In the genomic region with DNA sequence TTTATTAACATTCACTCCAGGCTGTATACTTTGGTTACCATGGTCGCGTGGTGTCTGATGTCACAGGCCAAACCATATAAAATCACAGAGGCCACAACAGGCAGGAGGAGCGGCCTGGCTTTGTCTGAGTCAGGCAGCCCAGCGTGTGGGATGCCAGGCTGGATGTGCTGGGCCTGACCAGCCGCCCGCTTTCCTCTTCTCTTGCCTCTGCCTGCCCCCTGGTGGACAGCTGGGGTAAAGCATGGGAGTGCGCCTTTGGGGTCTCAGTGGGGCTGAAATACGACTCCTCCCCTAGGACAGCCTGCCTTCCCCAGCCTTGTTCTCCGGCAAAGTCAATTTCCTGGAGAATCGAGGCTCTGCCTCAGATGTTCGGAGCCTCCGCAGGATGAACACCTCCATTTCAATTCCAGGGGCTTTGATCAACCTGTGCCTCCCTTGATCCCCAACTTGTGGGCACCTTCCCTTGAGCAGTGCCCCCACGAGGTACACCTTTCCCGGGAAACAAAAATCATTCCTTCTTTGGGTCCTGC, we compare ENCODE assay signal across 8 cellular contexts.
DNase-seq lines count a peak whose midpoint lies in the region; ATAC-seq and TF ChIP-seq lines count a peak whose summit lies in the region.

No MANE protein-coding gene starts in this region.

- 7 to 10% methylated on average over 12 to 13 of the region's 14 CpGs for WGBS in mesodermal cell (ENCODE audit: insufficient coverage in 2 of 2), 2 experiments

- H3K9me3 ChIP-seq in AG04450 (ENCODE audit: control insufficient read depth, insufficient read depth, low read length) (no peaks in the 10 kb centered on the region), mesodermal cell (ENCODE audit: control insufficient read depth, low read length) (no peaks in the 10 kb centered on the region)
- H3K9me3 ChIP-seq in effector memory CD4-positive, alpha-beta T cell (ENCODE audit: control insufficient read depth, low read length) = no peaks in the 10 kb centered on the region

- peak; percentile 95 for TF ChIP-seq CTCF in AG04450 (IDR thresholded peaks at IDR 0.05; ENCODE audit: low read depth, low read length)

- no peaks in the 10 kb centered on the region for H3K27me3 Mint-ChIP-seq in activated CD4-positive, alpha-beta T cell treated with anti-CD3 and anti-CD28 coated beads, Interleukin-2, amount 10 ng/mL, durations not matched to agents 24 days and 14 days

- H3K9me3 Mint-ChIP-seq in activated CD4-positive, alpha-beta T cell treated with anti-CD3 and anti-CD28 coated beads, Interleukin-2, amount 10 ng/mL, durations not matched to agents 24 days and 14 days = no peaks in the 10 kb centered on the region

- H3K4me1 Mint-ChIP-seq in activated CD4-positive, alpha-beta T cell treated with anti-CD3 and anti-CD28 coated beads, Interleukin-2, amount 10 ng/mL, durations not matched to agents 24 days and 14 days = peaks cover 45% of the 10 kb centered on the region

- POLR2A ChIA-PET in AG04450 (lab: Yijun Ruan, JAX) = interaction anchor here (0.6 to 1.8 kb wide), 5 partner anchors 17 to 1117 kb away, joined by 3 to 10 read pairs (median 5); no protein-coding TSS in a partner anchor

- ATAC-seq in GM19372 (IDR thresholded peaks at IDR 0.05; ENCODE audit: low read depth, unreplicated experiment) = peak; percentile 85
- ATAC-seq in HG03469 (IDR thresholded peaks at IDR 0.05; ENCODE audit: unreplicated experiment) = peak; percentile 72

- peak; percentile 73 for DNase-seq in AG04450 (ENCODE audit: low read depth, low spot score)
- DNase-seq in activated CD4-positive, alpha-beta T cell treated with anti-CD3 and anti-CD28 coated beads, Interleukin-2, amount 10 ng/mL, durations not matched to agents 24 days and 14 days = peak; percentile 95
- peak; percentile 79 to 84 (median 82) for DNase-seq in effector memory CD4-positive, alpha-beta T cell
- DNase-seq in stimulated activated CD8-positive, alpha-beta memory T cell treated with anti-CD3 and anti-CD28 coated beads, Interleukin-2, amount 100 ng/mL, for 48 hours (ENCODE audit: low read depth in 2 of 2) = peak; percentile 82 to 86
- DNase-seq in SIG-M5 treated with dmso at 0.1 percent for 504 hours (lab: John Stamatoyannopoulos, UW; ENCODE audit: unreplicated experiment) = no peak

- CTCF ChIA-PET in AG04450 (lab: Charles Lee) = interaction anchor here (0.5 to 4.2 kb wide), 46 partner anchors 7 to 868 kb away, joined by 3 to 62 read pairs (median 5); a partner anchor contains a TSS

- H3K36me3 ChIP-seq in effector memory CD4-positive, alpha-beta T cell (ENCODE audit: control insufficient read depth, insufficient read depth, low read length) = no peaks in the 10 kb centered on the region
- no peaks in the 10 kb centered on the region for H3K36me3 ChIP-seq in mesodermal cell (ENCODE audit: control insufficient read depth, insufficient read depth, low read length)

- H3K27ac Mint-ChIP-seq in activated CD4-positive, alpha-beta T cell treated with anti-CD3 and anti-CD28 coated beads, Interleukin-2, amount 10 ng/mL, durations not matched to agents 24 days and 14 days = peak overlapping the region; percentile 18

- H3K27ac ChIP-seq in AG04450 (ENCODE audit: low read depth, low read length) (no peak overlapping the region), mesodermal cell (ENCODE audit: low read depth, low read length, severe bottlenecking) (peak overlapping the region; percentile 84)
- H3K27ac ChIP-seq in effector memory CD4-positive, alpha-beta T cell (ENCODE audit: insufficient read depth, low read length, poor library complexity, severe bottlenecking) = peak overlapping the region; percentile 46

- intact Hi-C loops in activated CD4-positive, alpha-beta T cell treated with anti-CD3 and anti-CD28 coated beads, Interleukin-2, amount 10 ng/mL, durations not matched to agents 24 days and 14 days (cut with micrococcal nuclease) = loop anchor here (1.0 to 2.0 kb wide), 2 partner anchors 407 to 931 kb away; a partner anchor contains a TSS

- H3K4me3 Mint-ChIP-seq in activated CD4-positive, alpha-beta T cell treated with anti-CD3 and anti-CD28 coated beads, Interleukin-2, amount 10 ng/mL, durations not matched to agents 24 days and 14 days = no peak overlapping the region

- no peaks in the 10 kb centered on the region for H3K27me3 ChIP-seq in AG04450 (ENCODE audit: control insufficient read depth, insufficient read depth, low read length)
- no peaks in the 10 kb centered on the region for H3K27me3 ChIP-seq in effector memory CD4-positive, alpha-beta T cell (replicated peaks; ENCODE audit: control insufficient read depth, insufficient read depth, low read length, poor library complexity, severe bottlenecking)

- no peaks in the 10 kb centered on the region for H3K36me3 Mint-ChIP-seq in activated CD4-positive, alpha-beta T cell treated with anti-CD3 and anti-CD28 coated beads, Interleukin-2, amount 10 ng/mL, durations not matched to agents 24 days and 14 days (ENCODE audit: low read depth)

- H3K4me3 ChIP-seq in AG04450 (ENCODE audit: low read depth, low read length) = no peak overlapping the region
- H3K4me3 ChIP-seq in effector memory CD4-positive, alpha-beta T cell (ENCODE audit: insufficient read depth, low read depth, low read length, poor library complexity, severe bottlenecking) = no peak overlapping the region
- H3K4me3 ChIP-seq in mesodermal cell (ENCODE audit: extremely low read depth, insufficient read depth, low read length, poor library complexity, severe bottlenecking) = no peak overlapping the region

- H3K4me1 ChIP-seq in effector memory CD4-positive, alpha-beta T cell (ENCODE audit: control insufficient read depth, insufficient read depth, low read length, poor library complexity, severe bottlenecking) = peaks cover 10% of the 10 kb centered on the region
- H3K4me1 ChIP-seq in mesodermal cell (ENCODE audit: control insufficient read depth, insufficient read depth, low read length, poor library complexity, severe bottlenecking) = peaks cover 18% of the 10 kb centered on the region
